17 cellular contexts compared by ENCODE assay signal in genomic region chr6:118324081-118324480, GRCh38.
"Had no signal": no experiment of that assay in that cellular context is flagged by ENCODE, and none has a peak within 500 bp of the region (broad histone marks: within the 10 kb centered on the region; RNA-seq: fewer than 3 reads in every experiment).

No MANE protein-coding gene starts in this region.

- DNase-seq: activated CD4-positive, alpha-beta T cell treated with anti-CD3 and anti-CD28 coated beads, Interleukin-2, amount 50 U/mL, for 1 hour; activated CD8-positive, alpha-beta memory T cell treated with anti-CD3 and anti-CD28 coated beads for 24 hours; activated gamma-delta T cell treated with Interleukin-2 at 50 U/mL for 16 hours; amniotic stem cell; body of pancreas; cortex of kidney; effector CD8-positive, alpha-beta T cell; foreskin fibroblast; left ventricle myocardium superior; occipital lobe; small intestine; stimulated activated CD4-positive, alpha-beta T cell treated with anti-CD3 and anti-CD28 coated beads, Interleukin-4, amount 100 ng/mL, for 4 hours; stimulated activated CD8-positive, alpha-beta memory T cell treated with anti-CD3 and anti-CD28 coated beads, Interleukin-4, amount 100 ng/mL, for 48 hours; stimulated activated naive CD4-positive, alpha-beta T cell treated with Interleukin-2 at 50 U/mL for 16 hours; SW 1271 had no signal

- H3K4me1 ChIP-seq: body of pancreas had no signal

- H3K27me3 ChIP-seq: body of pancreas, right atrium auricular region had no signal

- H3K4me3 ChIP-seq: body of pancreas, right atrium auricular region had no signal

- ATAC-seq: activated CD4-positive, CD25-positive, alpha-beta regulatory T cell treated with anti-CD3 and anti-CD28 coated beads, Interleukin-2, amount 50 U/mL, for 24 hours; body of pancreas; left ventricle myocardium superior had no signal

- H3K36me3 ChIP-seq: right atrium auricular region had no signal

- H3K9me3 ChIP-seq: body of pancreas, right atrium auricular region had no signal

- H3K27ac ChIP-seq: body of pancreas, right atrium auricular region had no signal
